In the genomic region with DNA sequence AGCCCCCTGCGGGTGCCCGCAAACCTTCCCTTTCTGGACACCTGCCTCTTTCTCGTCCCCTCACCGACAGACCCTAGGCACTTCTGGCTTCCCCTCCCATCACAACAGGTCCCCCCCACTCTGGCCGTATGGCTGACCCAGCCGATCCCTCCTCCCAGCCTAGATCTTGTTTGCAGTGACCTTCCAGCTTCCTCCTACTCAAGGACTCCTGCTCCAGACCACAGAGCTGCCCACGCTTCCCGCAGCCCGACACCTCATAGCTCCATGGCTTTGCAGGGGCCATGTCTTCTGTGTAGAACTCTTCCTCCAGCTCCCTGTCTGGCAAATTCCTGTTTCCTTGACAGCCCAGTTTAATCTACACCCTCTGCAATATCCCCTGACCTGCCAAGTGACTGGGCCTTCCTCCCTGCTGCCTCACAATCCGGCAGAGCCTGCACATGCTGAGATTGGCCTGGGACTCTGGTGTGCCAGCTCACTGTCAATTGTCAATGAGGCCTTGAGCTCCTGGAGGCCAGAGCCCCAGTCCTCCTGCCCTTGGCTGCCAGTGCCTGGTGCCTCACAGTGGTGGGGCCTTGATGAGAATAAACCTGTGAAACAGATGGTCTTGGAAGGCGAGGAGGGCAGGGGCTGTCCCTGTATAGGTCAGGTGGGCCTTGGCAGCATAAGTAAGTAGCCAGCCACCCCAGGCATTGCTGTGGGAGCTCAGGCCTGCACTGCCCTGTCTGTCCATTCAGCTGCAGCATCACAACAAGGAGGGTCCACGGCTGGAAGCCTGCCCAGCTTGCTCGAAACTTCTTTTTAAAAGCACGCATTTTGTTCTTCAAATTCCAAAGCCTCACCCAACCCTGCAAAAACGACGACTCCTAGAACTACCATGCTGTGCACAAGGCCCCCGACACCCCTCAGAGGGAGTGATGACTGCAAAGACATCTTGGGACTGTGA, we compare ENCODE assay signal across 1 cellular context.
TF ChIP-seq lines count a peak whose summit lies in the region.

No MANE protein-coding gene starts in this region.

TF ChIP-seq in HepG2, 621 proteins besides CTCF, POLR2A, EP300 and RAD21 (continued from another document):
- TF ChIP-seq ZFP37 (CRISPR knock-in tag; IDR thresholded peaks at IDR 0.05; ENCODE audit: borderline replicate concordance) (no peak), ZNF263 (CRISPR knock-in tag; IDR thresholded peaks at IDR 0.05) (no peak)
- TF ChIP-seq, protein P1, sequence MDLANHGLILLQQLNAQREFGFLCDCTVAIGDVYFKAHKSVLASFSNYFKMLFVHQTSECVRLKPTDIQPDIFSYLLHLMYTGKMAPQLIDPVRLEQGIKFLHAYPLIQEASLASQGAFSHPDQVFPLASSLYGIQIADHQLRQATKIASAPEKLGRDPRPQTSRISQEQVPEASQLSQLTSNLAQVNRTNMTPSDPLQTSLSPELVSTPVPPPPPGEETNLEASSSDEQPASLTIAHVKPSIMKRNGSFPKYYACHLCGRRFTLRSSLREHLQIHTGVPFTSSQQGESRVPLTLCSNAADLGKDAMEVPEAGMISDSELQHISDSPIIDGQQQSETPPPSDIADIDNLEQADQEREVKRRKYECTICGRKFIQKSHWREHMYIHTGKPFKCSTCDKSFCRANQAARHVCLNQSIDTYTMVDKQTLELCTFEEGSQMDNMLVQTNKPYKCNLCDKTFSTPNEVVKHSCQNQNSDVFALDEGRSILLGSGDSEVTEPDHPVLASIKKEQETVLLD (CRISPR knock-in tag; IDR thresholded peaks at IDR 0.05; ENCODE audit: low read depth), result no peak
- TF ChIP-seq, protein P2, sequence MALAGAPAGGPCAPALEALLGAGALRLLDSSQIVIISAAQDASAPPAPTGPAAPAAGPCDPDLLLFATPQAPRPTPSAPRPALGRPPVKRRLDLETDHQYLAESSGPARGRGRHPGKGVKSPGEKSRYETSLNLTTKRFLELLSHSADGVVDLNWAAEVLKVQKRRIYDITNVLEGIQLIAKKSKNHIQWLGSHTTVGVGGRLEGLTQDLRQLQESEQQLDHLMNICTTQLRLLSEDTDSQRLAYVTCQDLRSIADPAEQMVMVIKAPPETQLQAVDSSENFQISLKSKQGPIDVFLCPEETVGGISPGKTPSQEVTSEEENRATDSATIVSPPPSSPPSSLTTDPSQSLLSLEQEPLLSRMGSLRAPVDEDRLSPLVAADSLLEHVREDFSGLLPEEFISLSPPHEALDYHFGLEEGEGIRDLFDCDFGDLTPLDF (CRISPR knock-in tag; IDR thresholded peaks at IDR 0.05), result no peak
